In genomic region chr17:19379306-19380075, GRCh38 we compare ENCODE assay signal across 8 cellular contexts. TPM values are rescaled to one million over a fixed set of nuclear protein-coding genes. Genes with fewer than 3 reads are reported as not detected.
DNase-seq lines count a peak whose midpoint lies in the region; FAIRE-seq and TF ChIP-seq lines count a peak whose summit lies in the region.

No MANE protein-coding gene starts in this region.

- FAIRE-seq in urothelium cell line (lab: Jason Lieb, UNC): no peak

- in situ Hi-C loops in GM23248 (cut with MboI): no loop called here

- H3K4me2 ChIP-seq in GM23248 (ENCODE audit: unreplicated experiment): peak overlapping the region; percentile 86
- H3K4me2 ChIP-seq in skeletal muscle satellite cell (ENCODE audit: low read length): peak overlapping the region; percentile 92

- no peaks in the 10 kb centered on the region for H4K20me1 ChIP-seq in GM23248 (ENCODE audit: insufficient read depth)

- H3K4me1 ChIP-seq in GM23248 (ENCODE audit: insufficient read depth) (peaks cover 23% of the 10 kb centered on the region), right atrium auricular region (peaks cover 0 to 29% of the 10 kb centered on the region in 2 donors), skeletal muscle satellite cell (ENCODE audit: control insufficient read depth, insufficient read depth, low read length) (peaks cover 21% of the 10 kb centered on the region)

- H2AFZ ChIP-seq in GM23248: 0 out of 2 replicates have a peak overlapping the region, but pooled peaks have one; percentile 59

- H3K9me3 ChIP-seq in GM23248 (ENCODE audit: low read depth) (no peaks in the 10 kb centered on the region), WERI-Rb-1 (ENCODE audit: severe bottlenecking) (no peaks in the 10 kb centered on the region), right atrium auricular region (no peaks in the 10 kb centered on the region), skeletal muscle satellite cell (replicated peaks; ENCODE audit: low read length) (no peaks in the 10 kb centered on the region)

- peak overlapping the region; percentile 44 for H3K27ac ChIP-seq in GM23248
- H3K27ac ChIP-seq in WERI-Rb-1: no peak overlapping the region; the same call in 1 of the 2 replicates
- peak overlapping the region; percentile 95 for H3K27ac ChIP-seq in right atrium auricular region

- H3F3A ChIP-seq in GM23248 (ENCODE audit: insufficient read depth): peaks cover 26% of the 10 kb centered on the region

- H3K9me2 ChIP-seq in GM23248 (ENCODE audit: insufficient read depth): no peaks in the 10 kb centered on the region

- H3K4me3 ChIP-seq in GM23248: peak overlapping the region; percentile 94
- H3K4me3 ChIP-seq in WERI-Rb-1 (ENCODE audit: low read depth, low read length): peak overlapping the region; percentile 86
- H3K4me3 ChIP-seq in right atrium auricular region: peak overlapping the region; percentile 91 to 98
- peak overlapping the region; percentile 86 for H3K4me3 ChIP-seq in skeletal muscle satellite cell (ENCODE audit: low read length)

- peaks cover 20% of the 10 kb centered on the region; the same call in 1 of the 2 replicates for H3K36me3 ChIP-seq in GM23248 (ENCODE audit: low read depth)
- H3K36me3 ChIP-seq in WERI-Rb-1: peaks cover 59% of the 10 kb centered on the region
- H3K36me3 ChIP-seq in right atrium auricular region: peaks cover 46% of the 10 kb centered on the region
- peaks cover 41% of the 10 kb centered on the region for H3K36me3 ChIP-seq in skeletal muscle satellite cell (ENCODE audit: insufficient read depth, low read length)

- WGBS in GM23248 (ENCODE audit: low coverage in 1 of 2, low lambda C conversion rate in 2 of 2, missing lambda C conversion rate in 2 of 2), 2 experiments: 53 to 55% methylated on average over 15 of the region's 15 CpGs

- TF ChIP-seq CTCF in WERI-Rb-1 (IDR thresholded peaks at IDR 0.05; ENCODE audit: low read depth, low read length): no peak
- no peak for TF ChIP-seq CTCF in right atrium auricular region (IDR thresholded peaks at IDR 0.05)

- DNase-seq in GM23248 (no peak), WERI-Rb-1 (no peak), right atrium auricular region (ENCODE audit: low spot score) (no peak), activated gamma-delta T cell treated with Interleukin-2 at 50 U/mL for 16 hours (no peak), C1 segment of cervical spinal cord (lab: John Stamatoyannopoulos, UW) (no peak), urothelium cell line (ENCODE audit: low spot score) (no peak), NCI-H526 (lab: John Stamatoyannopoulos, UW) (no peak)

- H3K79me2 ChIP-seq in GM23248 (ENCODE audit: insufficient read depth): peaks cover 58% of the 10 kb centered on the region

- H3K9ac ChIP-seq in GM23248: peak overlapping the region; percentile 81
- H3K9ac ChIP-seq in skeletal muscle satellite cell (ENCODE audit: low read depth, low read length): peak overlapping the region; percentile 88

- H3K27me3 ChIP-seq in GM23248 (replicated peaks; ENCODE audit: insufficient read depth): no peaks in the 10 kb centered on the region
- no peaks in the 10 kb centered on the region for H3K27me3 ChIP-seq in WERI-Rb-1 (ENCODE audit: insufficient read depth, low read depth, severe bottlenecking)
- no peaks in the 10 kb centered on the region for H3K27me3 ChIP-seq in right atrium auricular region
- H3K27me3 ChIP-seq in skeletal muscle satellite cell (ENCODE audit: control insufficient read depth, insufficient read depth, low read length): no peaks in the 10 kb centered on the region

RNA-seq across cellular contexts. Expression of gene MAPK7, which starts 1.2 kb away (rescaled TPM):
- total RNA-seq in GM23248 (2014; rRNA removed; shearing (Covaris generic)): 11.3 and 21.2 TPM in 2 replicates
- polyA plus RNA-seq in GM23248 (2016; fragmentation: Nextera tagmentation; extraction: Ambion mirVana): 25.7 and 28.6 TPM in 2 replicates
- 10 to 100 TPM; 15.9 to 17.8 TPM for total RNA-seq in right atrium auricular region
- total RNA-seq in skeletal muscle satellite cell (2012; rRNA removed): 16.2 and 18.8 TPM in 2 replicates

RNA-seq across cellular contexts. Expression of gene MFAP4, which starts 7.5 kb away (rescaled TPM):
- 79.0 and 97.8 TPM in 2 replicates for total RNA-seq in GM23248 (2014; rRNA removed; shearing (Covaris generic))
- polyA plus RNA-seq in GM23248 (2016; fragmentation: Nextera tagmentation; extraction: Ambion mirVana): 155 and 156 TPM in 2 replicates
- total RNA-seq in right atrium auricular region: 100 to 1,000 TPM in 1 of 2 donors, 10 to 100 TPM in 1; 78.5 to 104 TPM
- 1.5 and 4.2 TPM in 2 replicates for total RNA-seq in skeletal muscle satellite cell (2012; rRNA removed)

RNA-seq across cellular contexts. Expression of gene B9D1, which starts 17.0 kb away (rescaled TPM):
- total RNA-seq in GM23248 (2014; rRNA removed; shearing (Covaris generic)): 14.9 and 15.5 TPM in 2 replicates
- polyA plus RNA-seq in GM23248 (2016; fragmentation: Nextera tagmentation; extraction: Ambion mirVana): 24.4 and 25.2 TPM in 2 replicates
- 10 to 100 TPM; 18.7 to 24.6 TPM for total RNA-seq in right atrium auricular region
- 26.6 TPM in 2 replicates for total RNA-seq in skeletal muscle satellite cell (2012; rRNA removed)

RNA-seq across cellular contexts. Expression of gene RNF112, which starts 31.5 kb away (rescaled TPM):
- total RNA-seq in GM23248 (2014; rRNA removed; shearing (Covaris generic)): 7.8 and 9.1 TPM in 2 replicates
- 0.75 and 0.83 TPM in 2 replicates for polyA plus RNA-seq in GM23248 (2016; fragmentation: Nextera tagmentation; extraction: Ambion mirVana)
- total RNA-seq in right atrium auricular region: 1 to 10 TPM in 1 of 2 donors, under 1 TPM in 1; 0.67 to 1.2 TPM
- 1.1 and 2.5 TPM in 2 replicates for total RNA-seq in skeletal muscle satellite cell (2012; rRNA removed)
